Comparison of ENCODE assay signal across 16 cellular contexts in the genomic region with DNA sequence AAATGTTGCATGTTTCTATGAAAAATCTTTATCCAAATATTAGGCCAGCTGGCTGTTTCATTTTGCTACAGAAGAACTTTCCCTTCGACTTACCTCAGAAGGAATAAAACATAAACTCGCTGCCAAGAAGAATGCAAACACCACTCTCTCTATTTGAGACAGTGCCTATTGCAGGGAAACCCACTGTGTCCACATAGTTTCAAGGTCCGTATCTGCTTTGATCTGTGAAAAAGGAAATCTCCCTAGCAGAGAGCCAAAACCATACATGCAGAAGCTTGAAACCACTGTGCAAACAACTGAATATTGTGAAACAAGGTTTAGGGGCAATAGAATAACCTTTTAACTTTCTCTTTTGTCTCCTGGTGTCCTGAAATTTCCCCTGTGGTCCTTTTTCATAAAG. TPM values are rescaled to one million over a fixed set of nuclear protein-coding genes. Genes with fewer than 3 reads are reported as not detected.
DNase-seq lines count a peak whose midpoint lies in the region; ATAC-seq and TF ChIP-seq lines count a peak whose summit lies in the region.
"Had no signal": no experiment of that assay in that cellular context is flagged by ENCODE, and none has a peak within 500 bp of the region (broad histone marks: within the 10 kb centered on the region; RNA-seq: fewer than 3 reads in every experiment).

No MANE protein-coding gene starts in this region.

- H3K36me3 ChIP-seq in psoas muscle (ENCODE audit: insufficient read depth in 1 of 2, low read depth in 1 of 2), result no peaks in the 10 kb centered on the region
- H3K36me3 ChIP-seq: BLaER1, colonic mucosa, gastrocnemius medialis, uterus had no signal

- intact Hi-C loops in psoas muscle (cut with DNase I), result no loop called here

- WGBS in psoas muscle, 3 donors, result 62 to 76% (median 68%) methylated on average over 3 of the region's 3 CpGs

- H3K9me3 ChIP-seq in psoas muscle, result no peaks in the 10 kb centered on the region
- H3K9me3 ChIP-seq: BLaER1, colonic mucosa, gastrocnemius medialis, uterus had no signal

- H3K4me3 ChIP-seq in psoas muscle, result no peak overlapping the region
- H3K4me3 ChIP-seq: BLaER1, colonic mucosa, gastrocnemius medialis, uterus had no signal

- TF ChIP-seq CTCF in psoas muscle (IDR thresholded peaks at IDR 0.05), result no peak

- H3K27ac ChIP-seq in psoas muscle, result no peak overlapping the region
- H3K27ac ChIP-seq: BLaER1, colonic mucosa, gastrocnemius medialis, uterus had no signal

- peak; percentile 66 for ATAC-seq in GM18505 (IDR thresholded peaks at IDR 0.05; ENCODE audit: unreplicated experiment)
- peak; percentile 89 for ATAC-seq in GM21619 (IDR thresholded peaks at IDR 0.05; ENCODE audit: unreplicated experiment)
- ATAC-seq in HG03558 (IDR thresholded peaks at IDR 0.05; ENCODE audit: extremely low read depth, unreplicated experiment), result peak; percentile 81
- peak; percentile 44 for ATAC-seq in esophagus mucosa
- no peak for ATAC-seq in psoas muscle
- ATAC-seq: activated T-cell treated with anti-CD3 and anti-CD28 coated beads, Interleukin-2, amount 50 U/mL, for 72 hours; gastrocnemius medialis; Panc1; sciatic nerve had no signal

- peaks cover 0 to 4% (median 2%) of the 10 kb centered on the region in 3 donors for H3K27me3 ChIP-seq in psoas muscle (ENCODE audit: insufficient read depth in 3 of 3, low read length in 2 of 3)
- H3K27me3 ChIP-seq: BLaER1, colonic mucosa, uterus had no signal

- no peaks in the 10 kb centered on the region for H3K4me1 ChIP-seq in psoas muscle
- H3K4me1 ChIP-seq: BLaER1, colonic mucosa, gastrocnemius medialis, uterus had no signal

- TF ChIP-seq POLR2A in GM18505 (IDR thresholded peaks at IDR 0.05; ENCODE audit: borderline replicate concordance, extremely low read depth, insufficient read depth, insufficient read length), result no peak

- DNase-seq in GDM1 (lab: John Stamatoyannopoulos, UW) (no peak), SHP77 treated with DMSO at 0.1 percent for 48 hours (lab: John Stamatoyannopoulos, UW) (no peak), psoas muscle (no peak)
- no peak for DNase-seq in activated naive CD4-positive, alpha-beta T cell (lab: John Stamatoyannopoulos, UW)
- DNase-seq: activated T-cell treated with anti-CD3 and anti-CD28 coated beads, Interleukin-2, amount 50 U/mL, for 72 hours; colonic mucosa; gastrocnemius medialis; mesendoderm; uterus had no signal

RNA-seq across cellular contexts. Expression of gene CAPN7, which starts 35.0 kb away (rescaled TPM):
- total RNA-seq in esophagus mucosa (21.5 TPM), psoas muscle (10 to 100 TPM; 22.4 to 42.7 (median 27.3) TPM)
- 10 to 100 TPM; 15.2 to 28.0 (median 20.5) TPM for polyA plus RNA-seq in psoas muscle

Comparison
In these comparisons a context has a peak if more than half of its experiments do, and no peak if none do; other contexts are left out.
1. ATAC-seq: peak in GM18505 (single experiment), GM21619 (single experiment), HG03558 (single experiment) and esophagus mucosa (single experiment); none in psoas muscle (0 of 4).